In the genomic region with DNA sequence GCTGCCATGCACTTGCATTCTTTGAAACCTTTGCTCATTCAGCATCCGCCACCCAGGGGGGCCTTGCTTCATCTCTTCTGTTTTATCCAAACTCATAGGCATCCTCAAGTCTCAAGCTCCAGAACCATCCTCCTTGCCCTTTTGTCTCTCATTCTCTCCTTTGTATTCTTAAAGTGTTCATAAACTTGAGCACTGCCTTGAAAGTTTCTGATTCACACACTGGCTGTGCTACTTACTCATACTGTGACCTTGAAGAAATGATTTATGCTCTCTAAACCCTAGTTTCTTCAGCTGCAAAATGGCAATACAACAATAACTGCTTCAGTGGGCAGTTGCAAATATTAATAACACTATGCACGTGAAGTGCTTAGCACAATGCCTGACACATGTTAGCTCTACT, we compare ENCODE assay signal across 15 cellular contexts.
DNase-seq lines count a peak whose midpoint lies in the region; TF ChIP-seq lines count a peak whose summit lies in the region.
"Had no signal": no experiment of that assay in that cellular context is flagged by ENCODE, and none has a peak within 500 bp of the region (broad histone marks: within the 10 kb centered on the region; RNA-seq: fewer than 3 reads in every experiment).

No MANE protein-coding gene starts in this region.

- DNase-seq in EH (ENCODE audit: low read depth) (peak; percentile 39), H7 (peak; percentile 35), amniotic epithelial cell (ENCODE audit: low read depth) (peak; percentile 46), cerebellum (ENCODE audit: low spot score) (no peak), 8988T (no peak), NCI-H2107 (lab: John Stamatoyannopoulos, UW) (no peak)
- no peak for DNase-seq in activated T-helper 2 cell treated with anti-CD3 and anti-CD28 coated beads, Interferon-gamma antibody, Interleukin-2, Interleukin-4, amounts not matched to agents 10 μg/mL and 5 μg/mL and 100 μg/mL, durations not matched to agents 14 hours and 24 hours and 36 hours (ENCODE audit: low spot score)
- DNase-seq: ACHN; BE2C; CD4-positive, alpha-beta memory T cell; DMS79; GDM1; GOT3 had no signal

- intact Hi-C loops in activated T-helper 2 cell treated with anti-CD3 and anti-CD28 coated beads, Interferon-gamma antibody, Interleukin-2, Interleukin-4, amounts not matched to agents 10 μg/mL and 5 μg/mL and 100 μg/mL, durations not matched to agents 14 hours and 24 hours and 36 hours (cut with micrococcal nuclease) = no loop called here

- H3K4me3 Mint-ChIP-seq in nephron = no peak overlapping the region
- H3K4me3 Mint-ChIP-seq in activated T-helper 2 cell treated with anti-CD3 and anti-CD28 coated beads, Interferon-gamma antibody, Interleukin-2, Interleukin-4, amounts not matched to agents 10 μg/mL and 5 μg/mL and 100 μg/mL, durations not matched to agents 14 hours and 24 hours and 36 hours (ENCODE audit: low read depth) = no peak overlapping the region
- H3K4me3 Mint-ChIP-seq: CD4-positive, alpha-beta memory T cell had no signal

- TF ChIP-seq CTCF in nephron (IDR thresholded peaks at IDR 0.05; ENCODE audit: unreplicated experiment in 3 of 3) = no peak

- peaks cover 42% of the 10 kb centered on the region for H3K36me3 Mint-ChIP-seq in nephron (ENCODE audit: low read depth)
- no peaks in the 10 kb centered on the region for H3K36me3 Mint-ChIP-seq in activated T-helper 2 cell treated with anti-CD3 and anti-CD28 coated beads, Interferon-gamma antibody, Interleukin-2, Interleukin-4, amounts not matched to agents 10 μg/mL and 5 μg/mL and 100 μg/mL, durations not matched to agents 14 hours and 24 hours and 36 hours (ENCODE audit: low read depth)
- H3K36me3 Mint-ChIP-seq: CD4-positive, alpha-beta memory T cell had no signal

- H3K9me3 Mint-ChIP-seq in nephron = peaks cover 35% of the 10 kb centered on the region
- peaks cover 6% of the 10 kb centered on the region for H3K9me3 Mint-ChIP-seq in activated T-helper 2 cell treated with anti-CD3 and anti-CD28 coated beads, Interferon-gamma antibody, Interleukin-2, Interleukin-4, amounts not matched to agents 10 μg/mL and 5 μg/mL and 100 μg/mL, durations not matched to agents 14 hours and 24 hours and 36 hours

- H3K4me1 Mint-ChIP-seq in nephron = peaks cover 9% of the 10 kb centered on the region
- H3K4me1 Mint-ChIP-seq in activated T-helper 2 cell treated with anti-CD3 and anti-CD28 coated beads, Interferon-gamma antibody, Interleukin-2, Interleukin-4, amounts not matched to agents 10 μg/mL and 5 μg/mL and 100 μg/mL, durations not matched to agents 14 hours and 24 hours and 36 hours (ENCODE audit: low read depth) = no peaks in the 10 kb centered on the region
- H3K4me1 Mint-ChIP-seq: CD4-positive, alpha-beta memory T cell had no signal

- no peaks in the 10 kb centered on the region for H3K36me3 ChIP-seq in H7 (replicated peaks; ENCODE audit: control insufficient read depth, insufficient read depth, low read length)
- H3K36me3 ChIP-seq: BE2C, HAP-1 had no signal

- H3K27ac Mint-ChIP-seq in nephron = peak overlapping the region in 2 of 3 experiments; percentile 0 to 13
- H3K27ac Mint-ChIP-seq in activated T-helper 2 cell treated with anti-CD3 and anti-CD28 coated beads, Interferon-gamma antibody, Interleukin-2, Interleukin-4, amounts not matched to agents 10 μg/mL and 5 μg/mL and 100 μg/mL, durations not matched to agents 14 hours and 24 hours and 36 hours = no peak overlapping the region
- H3K27ac Mint-ChIP-seq: CD4-positive, alpha-beta memory T cell had no signal

- no peaks in the 10 kb centered on the region for H3K27me3 ChIP-seq in H7 (ENCODE audit: control insufficient read depth, insufficient read depth, low read length)
- H3K27me3 ChIP-seq: BE2C had no signal

- no peaks in the 10 kb centered on the region for H3K27me3 Mint-ChIP-seq in nephron (ENCODE audit: low read depth)
- H3K27me3 Mint-ChIP-seq in activated T-helper 2 cell treated with anti-CD3 and anti-CD28 coated beads, Interferon-gamma antibody, Interleukin-2, Interleukin-4, amounts not matched to agents 10 μg/mL and 5 μg/mL and 100 μg/mL, durations not matched to agents 14 hours and 24 hours and 36 hours (ENCODE audit: low read depth) = no peaks in the 10 kb centered on the region

- no peak overlapping the region for H3K4me3 ChIP-seq in H7 (ENCODE audit: insufficient read depth, low read depth, low read length)
- H3K4me3 ChIP-seq: HAP-1 had no signal

Comparison
In these comparisons a context has a peak if more than half of its experiments do, and no peak if none do; other contexts are left out.
1. DNase-seq: peak in EH (single experiment), H7 (single experiment) and amniotic epithelial cell (single experiment); none in activated T-helper 2 cell treated with anti-CD3 and anti-CD28 coated beads, Interferon-gamma antibody, Interleukin-2, Interleukin-4, amounts not matched to agents 10 μg/mL and 5 μg/mL and 100 μg/mL, durations not matched to agents 14 hours and 24 hours and 36 hours (single experiment), cerebellum (single experiment), 8988T (single experiment) and NCI-H2107 (single experiment).